ENCODE assay signal across 8 cellular contexts in the genomic region with DNA sequence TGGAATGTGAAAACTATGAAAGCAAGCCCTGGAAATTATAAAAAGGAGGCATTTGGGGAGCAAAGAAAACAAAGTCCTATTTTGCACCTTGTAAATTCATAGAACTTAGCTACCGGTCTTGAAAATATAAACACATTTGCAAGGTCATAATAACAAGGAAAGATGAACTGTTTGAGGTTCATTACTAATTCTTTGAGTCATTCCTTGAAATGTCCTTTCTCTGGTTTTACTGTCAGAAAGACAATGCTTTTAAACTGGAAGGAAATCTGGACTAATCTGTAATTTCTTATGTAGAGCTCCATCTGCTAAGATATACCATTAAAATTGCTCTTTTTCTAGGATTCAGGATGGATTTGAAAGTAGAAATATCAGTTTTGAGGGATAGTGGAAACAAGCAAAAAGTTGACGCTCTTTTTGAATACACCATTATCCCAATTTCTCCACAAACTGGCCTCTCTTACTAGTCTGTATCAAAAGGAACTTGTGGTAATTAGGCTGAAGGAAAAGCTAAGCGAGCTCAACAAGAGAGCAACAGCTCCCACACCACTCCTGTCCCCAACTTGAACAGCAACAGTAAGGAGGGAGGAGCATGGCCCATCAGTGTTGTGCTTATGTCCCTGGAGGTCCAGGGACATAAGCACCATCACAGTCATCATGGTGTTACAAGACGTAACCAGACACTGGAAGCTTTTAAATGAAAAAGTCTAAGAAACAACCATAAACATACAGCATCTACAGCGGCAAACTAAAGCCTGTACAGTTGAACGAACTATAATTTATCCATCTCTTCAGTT. TPM values are rescaled to one million over a fixed set of nuclear protein-coding genes. Genes with fewer than 3 reads are reported as not detected.
DNase-seq lines count a peak whose midpoint lies in the region; ATAC-seq and TF ChIP-seq lines count a peak whose summit lies in the region.

No MANE protein-coding gene starts in this region.

- peak overlapping the region; percentile 92; the same call in 1 of the 2 replicates for H3K23ac ChIP-seq in IMR-90 (ENCODE audit: low read depth, low read length)

- H3K9ac ChIP-seq in IMR-90 (ENCODE audit: low read depth, low read length), result peak overlapping the region; percentile 74; the same call in 1 of the 2 replicates

- no peak overlapping the region for H3K4ac ChIP-seq in IMR-90 (ENCODE audit: low read depth, low read length)

- H3K4me3 ChIP-seq in IMR-90 (ENCODE audit: insufficient read depth, low read depth, low read length) (peak overlapping the region; percentile 54), retinal pigment epithelial cell (ENCODE audit: low read length) (peak overlapping the region; percentile 94)

- BruUV-seq in IMR-90 (replicated peaks; lab: Mats Ljungman, UMichigan), result no TSS peak

- dilution Hi-C loops in IMR-90 (cut with HindIII; ENCODE audit: low sequenced_read_pairs, unreplicated experiment), result no loop called here

- peak overlapping the region in 1 of 2 experiments; percentile 86; a peak in 1 of 4 replicates for H4K8ac ChIP-seq in IMR-90 (ENCODE audit: low read depth in 2 of 2, low read length in 2 of 2)

- no peak overlapping the region for H4K5ac ChIP-seq in IMR-90 (ENCODE audit: low read depth, low read length)

- H3K56ac ChIP-seq in IMR-90 (ENCODE audit: extremely low read depth, insufficient read depth, low read length), result peak overlapping the region; percentile 81; the same call in 1 of the 2 replicates

- no peaks in the 10 kb centered on the region; the same call in 1 of the 2 replicates for H4K20me1 ChIP-seq in IMR-90 (ENCODE audit: insufficient read depth, low read length)

- POLR2A ChIA-PET in IMR-90 (lab: Charles Lee; ENCODE audit: unreplicated experiment), result no interaction called here

- H3K4me1 ChIP-seq in IMR-90 (ENCODE audit: control insufficient read depth, insufficient read depth, low read length) (peaks cover 6% of the 10 kb centered on the region), foreskin keratinocyte (peaks cover 16% of the 10 kb centered on the region)

- intact Hi-C loops in IMR-90 (cut with micrococcal nuclease), result loop anchor here (5.0 to 10.0 kb wide), 2 partner anchors 207 to 450 kb away; a partner anchor contains a TSS

- H2BK15ac ChIP-seq in IMR-90 (ENCODE audit: low read depth, low read length), result no peak overlapping the region

- peak; percentile 6 for ATAC-seq in IMR-90 (ENCODE audit: low read depth)
- no peak for ATAC-seq in foreskin keratinocyte
- no peak for ATAC-seq in HG03457 (IDR thresholded peaks at IDR 0.05; ENCODE audit: unreplicated experiment)

- H3K27me3 ChIP-seq in IMR-90 (ENCODE audit: control insufficient read depth, insufficient read depth, low read length) (no peaks in the 10 kb centered on the region), foreskin keratinocyte (no peaks in the 10 kb centered on the region)

- peak overlapping the region; percentile 57 for H2AFZ ChIP-seq in IMR-90 (replicated peaks; ENCODE audit: low read length, poor library complexity)

- H2AK5ac ChIP-seq in IMR-90 (ENCODE audit: low read depth, low read length), result no peak overlapping the region; the same call in 1 of the 2 replicates

- no peak overlapping the region for H3K18ac ChIP-seq in IMR-90 (ENCODE audit: low read depth, low read length)

- TF ChIP-seq POLR2A in IMR-90 (IDR thresholded peaks at IDR 0.05; ENCODE audit: low read depth, low read length), result no peak

- peak overlapping the region; percentile 77 for H2AK9ac ChIP-seq in IMR-90 (replicated peaks; ENCODE audit: low read depth, low read length, poor library complexity)

- CTCF ChIA-PET in IMR-90 (lab: Yijun Ruan, JAX), result interaction anchor here (0.6 to 0.7 kb wide), 3 partner anchors 14 to 310 kb away, joined by 3 to 4 read pairs (median 3); no protein-coding TSS in a partner anchor

- H2BK120ac ChIP-seq in IMR-90 (ENCODE audit: low read depth, low read length), result no peak overlapping the region

- no peaks in the 10 kb centered on the region; the same call in 1 of the 2 replicates for H3K9me1 ChIP-seq in IMR-90 (ENCODE audit: insufficient read depth, low read length)

- in situ Hi-C loops in IMR-90 (cut with MboI; ENCODE audit: low sequenced_read_pairs), result loop anchor here (10.0 kb wide), 1 partner anchor 340 kb away; no protein-coding TSS in a partner anchor

- WGBS in IMR-90 (ENCODE audit: extremely low coverage in 2 of 2, insufficient read length in 1 of 2), 2 experiments, result no CpG with 5 or more reads among the region's 6 CpGs

- TF ChIP-seq CTCF in IMR-90 (conservative IDR thresholded peaks at IDR 0.05; ENCODE audit: low read depth, low read length) (no peak), foreskin keratinocyte (conservative IDR thresholded peaks at IDR 0.05) (no peak), retinal pigment epithelial cell (conservative IDR thresholded peaks at IDR 0.05; ENCODE audit: low read depth, low read length) (no peak)

- TF ChIP-seq RAD21 in IMR-90 (IDR thresholded peaks at IDR 0.05; ENCODE audit: low read length), result no peak

- H3K27ac ChIP-seq in IMR-90 (ENCODE audit: insufficient read depth, low read length) (no peak overlapping the region), foreskin keratinocyte (peak overlapping the region; percentile 81)

- peaks cover 20 to 37% of the 10 kb centered on the region in 2 experiments for H3K79me1 ChIP-seq in IMR-90 (ENCODE audit: low read depth in 1 of 2, low read length in 2 of 2)

- H2BK5ac ChIP-seq in IMR-90 (ENCODE audit: low read depth, low read length, poor library complexity, severe bottlenecking), result no peak overlapping the region

- H4K91ac ChIP-seq in IMR-90 (ENCODE audit: insufficient read depth, low read depth, low read length), result 0 out of 2 replicates have a peak overlapping the region, but pooled peaks have one; percentile 11

- DNase-seq in NCI-H1092 treated with DMSO at 0.1 percent for 48 hours (lab: John Stamatoyannopoulos, UW) (peak; percentile 23), NCI-H1092 (lab: John Stamatoyannopoulos, UW) (no peak), IMR-90 (peak; percentile 23), UCSD-AML1 (lab: John Stamatoyannopoulos, UW; ENCODE audit: unreplicated experiment) (peak; percentile 9), foreskin keratinocyte (no peak), retinal pigment epithelial cell (ENCODE audit: low read depth) (no peak), HT-29 (ENCODE audit: low spot score) (no peak)

- H3K9me3 ChIP-seq in IMR-90 (ENCODE audit: control insufficient read depth, insufficient read depth, low read length), result no peaks in the 10 kb centered on the region

- peak overlapping the region; percentile 43 for H3K14ac ChIP-seq in IMR-90 (replicated peaks; ENCODE audit: low read depth, low read length)

- no peak overlapping the region for H2BK20ac ChIP-seq in IMR-90 (ENCODE audit: low read depth, low read length)

- H3K36me3 ChIP-seq in IMR-90 (ENCODE audit: control insufficient read depth, insufficient read depth, low read length), result no peaks in the 10 kb centered on the region; the same call in 1 of the 2 replicates

- H3K4me2 ChIP-seq in IMR-90 (ENCODE audit: low read depth, low read length), result peak overlapping the region; percentile 84

TF ChIP-seq in IMR-90, 13 proteins besides CTCF, POLR2A, EP300 and RAD21:
- TF ChIP-seq MAZ (IDR thresholded peaks at IDR 0.05; ENCODE audit: borderline replicate concordance, low read depth, low read length) (no peak), CEBPB (IDR thresholded peaks at IDR 0.05; ENCODE audit: low read depth, low read length) (no peak), FOS (IDR thresholded peaks at IDR 0.05; ENCODE audit: low read depth, low read length) (no peak), BHLHE40 (IDR thresholded peaks at IDR 0.05; ENCODE audit: low read depth, low read length) (peak; percentile 10; the same call in 1 of the 2 replicates), SMC3 (IDR thresholded peaks at IDR 0.05; ENCODE audit: low read depth, low read length) (no peak), MAFK (IDR thresholded peaks at IDR 0.05; ENCODE audit: low read depth, low read length) (no peak), RFX5 (IDR thresholded peaks at IDR 0.05; ENCODE audit: low read depth, low read length) (no peak)
- TF ChIP-seq, protein P1, sequence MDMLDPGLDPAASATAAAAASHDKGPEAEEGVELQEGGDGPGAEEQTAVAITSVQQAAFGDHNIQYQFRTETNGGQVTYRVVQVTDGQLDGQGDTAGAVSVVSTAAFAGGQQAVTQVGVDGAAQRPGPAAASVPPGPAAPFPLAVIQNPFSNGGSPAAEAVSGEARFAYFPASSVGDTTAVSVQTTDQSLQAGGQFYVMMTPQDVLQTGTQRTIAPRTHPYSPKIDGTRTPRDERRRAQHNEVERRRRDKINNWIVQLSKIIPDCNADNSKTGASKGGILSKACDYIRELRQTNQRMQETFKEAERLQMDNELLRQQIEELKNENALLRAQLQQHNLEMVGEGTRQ (IDR thresholded peaks at IDR 0.05; ENCODE audit: low read depth, low read length), result no peak

RNA-seq across cellular contexts. Expression of a gene that starts 1.2 kb away (rescaled TPM):
- total RNA-seq in IMR-90 (2012; rRNA removed) (33.9 and 35.8 TPM in 2 replicates), foreskin keratinocyte (42.7 and 49.7 TPM in 2 replicates)
- polyA plus RNA-seq in IMR-90 (2012; rRNA removed) (28.1 and 31.5 TPM in 2 replicates), foreskin keratinocyte (12.1 and 17.0 TPM in 2 replicates)
- polyA plus RNA-seq in IMR-90 (2012; cell fraction: cytosol; rRNA removed), result 10.2 TPM in 2 replicates
- polyA plus RNA-seq in IMR-90 (2012; cell fraction: nucleus; rRNA removed; ENCODE audit: low replicate concordance), result 2.6 and 11.4 TPM in 2 replicates
- 12.5 and 13.0 TPM in 2 replicates for total RNA-seq in HT-29 (2014; rRNA removed; shearing (Covaris generic))

RNA-seq across cellular contexts. Expression of a gene that starts 44.8 kb away (rescaled TPM):
- 21.7 and 33.6 TPM in 2 replicates for total RNA-seq in IMR-90 (2012; rRNA removed)
- 8.7 and 11.2 TPM in 2 replicates for polyA plus RNA-seq in IMR-90 (2012; rRNA removed)
- polyA plus RNA-seq in IMR-90 (2012; cell fraction: cytosol; rRNA removed), result 1.7 and 2.5 TPM in 2 replicates
- polyA plus RNA-seq in IMR-90 (2012; cell fraction: nucleus; rRNA removed; ENCODE audit: low replicate concordance), result 2.0 and 11.0 TPM in 2 replicates
- total RNA-seq in foreskin keratinocyte, result 19.5 and 22.6 TPM in 2 replicates
- polyA plus RNA-seq in foreskin keratinocyte, result 5.7 and 8.7 TPM in 2 replicates
- total RNA-seq in HT-29 (2014; rRNA removed; shearing (Covaris generic)), result 14.7 and 15.2 TPM in 2 replicates

Comparison
In these comparisons a context has a peak if more than half of its experiments do, and no peak if none do; other contexts are left out.
1. DNase-seq: peak in NCI-H1092 treated with DMSO at 0.1 percent for 48 hours (single experiment), IMR-90 (single experiment) and UCSD-AML1 (single experiment); none in NCI-H1092 (single experiment), foreskin keratinocyte (0 of 2), retinal pigment epithelial cell (single experiment) and HT-29 (single experiment).